ENCODE assay signal across 8 cellular contexts in genomic region chr17:42180922-42181850, GRCh38. TPM values are rescaled to one million over a fixed set of nuclear protein-coding genes. Genes with fewer than 3 reads are reported as not detected.
DNase-seq lines count a peak whose midpoint lies in the region; ATAC-seq, FAIRE-seq and TF ChIP-seq lines count a peak whose summit lies in the region.

Gene KCNH4, minus strand, starts transcription at chr17:42181142. Its CDS starts 197 bp downstream, at chr17:42180945.

- peak; percentile 65 to 70 for ATAC-seq in activated T-cell treated with anti-CD3 and anti-CD28 coated beads, Interleukin-2, amount 50 U/mL, for 72 hours (replicated peaks in 1 of 2)
- ATAC-seq in natural killer cell = peak; percentile 73 to 84 (median 78)
- ATAC-seq in stimulated activated effector memory CD8-positive, alpha-beta T cell treated with anti-CD3 and anti-CD28 coated beads, Interleukin-12 subunit alpha, Interleukin-12 subunit beta, amount 100 ng/mL, for 72 hours = peak; percentile 69
- ATAC-seq in GM18517 (IDR thresholded peaks at IDR 0.05; ENCODE audit: unreplicated experiment) = no peak

- peaks cover 58% of the 10 kb centered on the region for H3K4me1 Mint-ChIP-seq in activated T-cell treated with anti-CD3 and anti-CD28 coated beads, Interleukin-2, amount 50 U/mL, for 72 hours (ENCODE audit: low read depth)
- H3K4me1 Mint-ChIP-seq in natural killer cell = peaks cover 30 to 40% of the 10 kb centered on the region in 2 donors
- H3K4me1 Mint-ChIP-seq in stimulated activated effector memory CD8-positive, alpha-beta T cell treated with anti-CD3 and anti-CD28 coated beads, Interleukin-12 subunit alpha, Interleukin-12 subunit beta, amount 100 ng/mL, for 72 hours = peaks cover 63% of the 10 kb centered on the region

- H3K36me3 ChIP-seq in HUES48 (ENCODE audit: control insufficient read depth, insufficient read depth, low read length) (no peaks in the 10 kb centered on the region), OCI-LY1 (ENCODE audit: insufficient read depth, low read length) (no peaks in the 10 kb centered on the region), fibroblast of lung (ENCODE audit: control insufficient read depth, insufficient read depth, low read length) (no peaks in the 10 kb centered on the region)

- DNase-seq in GM12892 (ENCODE audit: insufficient read length) (peak; percentile 95), fibroblast of lung (ENCODE audit: low read depth in 2 of 2) (peak; percentile 41 to 70), natural killer cell (peak; percentile 78)
- peak; percentile 89 to 92 for DNase-seq in activated T-cell treated with anti-CD3 and anti-CD28 coated beads, Interleukin-2, amount 50 U/mL, for 72 hours
- DNase-seq in stimulated activated effector memory CD8-positive, alpha-beta T cell treated with anti-CD3 and anti-CD28 coated beads, Interleukin-12 subunit alpha, Interleukin-12 subunit beta, amount 100 ng/mL, for 72 hours (ENCODE audit: low spot score in 2 of 2) = peak; percentile 79 to 94

- peak within 1 kb of the TSS; percentile 65 to 73 for H3K4me3 Mint-ChIP-seq in activated T-cell treated with anti-CD3 and anti-CD28 coated beads, Interleukin-2, amount 50 U/mL, for 72 hours
- H3K4me3 Mint-ChIP-seq in natural killer cell = peak within 1 kb of the TSS; percentile 64
- H3K4me3 Mint-ChIP-seq in stimulated activated effector memory CD8-positive, alpha-beta T cell treated with anti-CD3 and anti-CD28 coated beads, Interleukin-12 subunit alpha, Interleukin-12 subunit beta, amount 100 ng/mL, for 72 hours = peak within 1 kb of the TSS; percentile 86

- H4K20me1 ChIP-seq in OCI-LY1 (ENCODE audit: insufficient read depth, low read length) (no peaks in the 10 kb centered on the region), fibroblast of lung (ENCODE audit: control insufficient read depth, extremely low read depth, insufficient read depth, low read length) (no peaks in the 10 kb centered on the region)

- no peak within 1 kb of the TSS for H3K9ac ChIP-seq in HUES48 (ENCODE audit: low read depth, low read length)
- peak within 1 kb of the TSS; percentile 26; the same call in 1 of the 2 replicates for H3K9ac ChIP-seq in OCI-LY1 (ENCODE audit: low read length)
- H3K9ac ChIP-seq in fibroblast of lung (ENCODE audit: insufficient read depth, low read length) = no peak within 1 kb of the TSS

- no peak within 1 kb of the TSS for H3K27ac Mint-ChIP-seq in activated T-cell treated with anti-CD3 and anti-CD28 coated beads, Interleukin-2, amount 50 U/mL, for 72 hours
- H3K27ac Mint-ChIP-seq in natural killer cell = no peak within 1 kb of the TSS
- no peak within 1 kb of the TSS for H3K27ac Mint-ChIP-seq in stimulated activated effector memory CD8-positive, alpha-beta T cell treated with anti-CD3 and anti-CD28 coated beads, Interleukin-12 subunit alpha, Interleukin-12 subunit beta, amount 100 ng/mL, for 72 hours

- H3K27me3 ChIP-seq in HUES48 (ENCODE audit: control insufficient read depth, insufficient read depth, low read length) = peaks cover 64% of the 10 kb centered on the region
- no peaks in the 10 kb centered on the region for H3K27me3 ChIP-seq in OCI-LY1 (ENCODE audit: insufficient read depth, low read length)
- H3K27me3 ChIP-seq in fibroblast of lung (ENCODE audit: control insufficient read depth, insufficient read depth, low read length) = peaks cover 25% of the 10 kb centered on the region

- H2AFZ ChIP-seq in OCI-LY1 (ENCODE audit: low read length) (no peak within 1 kb of the TSS), fibroblast of lung (ENCODE audit: low read length) (no peak within 1 kb of the TSS)

- no peaks in the 10 kb centered on the region for H3K9me3 Mint-ChIP-seq in activated T-cell treated with anti-CD3 and anti-CD28 coated beads, Interleukin-2, amount 50 U/mL, for 72 hours
- H3K9me3 Mint-ChIP-seq in natural killer cell = no peaks in the 10 kb centered on the region
- no peaks in the 10 kb centered on the region for H3K9me3 Mint-ChIP-seq in stimulated activated effector memory CD8-positive, alpha-beta T cell treated with anti-CD3 and anti-CD28 coated beads, Interleukin-12 subunit alpha, Interleukin-12 subunit beta, amount 100 ng/mL, for 72 hours

- H3K4me3 ChIP-seq in HUES48 (ENCODE audit: low read depth, low read length) (peak within 1 kb of the TSS; percentile 65), OCI-LY1 (ENCODE audit: low read depth, low read length, poor library complexity, severe bottlenecking) (peak within 1 kb of the TSS; percentile 59), fibroblast of lung (replicated peaks in 1 of 4; ENCODE audit: control extremely low read depth in 1 of 4, insufficient read depth in 1 of 4, low read depth in 3 of 4, low read length in 4 of 4) (peak within 1 kb of the TSS in 1 of 4 experiments; percentile 37)

- TF ChIP-seq CTCF in OCI-LY1 (IDR thresholded peaks at IDR 0.05; ENCODE audit: low read length) = peak; percentile 84
- TF ChIP-seq CTCF in fibroblast of lung (conservative IDR thresholded peaks at IDR 0.05 in 1 of 2, IDR thresholded peaks at IDR 0.05 in 1 of 2; ENCODE audit: low read depth in 1 of 2, low read length in 2 of 2) = peak; percentile 45 to 48
- TF ChIP-seq CTCF in natural killer cell (IDR thresholded peaks at IDR 0.05) = peak; percentile 25

- H3K4me2 ChIP-seq in OCI-LY1 (ENCODE audit: low read length) = peak within 1 kb of the TSS; percentile 83
- peak within 1 kb of the TSS; percentile 59 for H3K4me2 ChIP-seq in fibroblast of lung (ENCODE audit: extremely low read depth, insufficient read depth, low read length)

- intact Hi-C loops in natural killer cell (cut with micrococcal nuclease) = loop anchor here (2.0 to 5.0 kb wide), 2 partner anchors 26 to 106 kb away; partner anchors contain the start of genes RAB5C and STAT5A

- no peaks in the 10 kb centered on the region for H3K9me2 ChIP-seq in OCI-LY1 (ENCODE audit: low read depth, low read length)

- no peaks in the 10 kb centered on the region for H3K79me2 ChIP-seq in OCI-LY1 (ENCODE audit: insufficient read depth, low read length)
- no peaks in the 10 kb centered on the region for H3K79me2 ChIP-seq in fibroblast of lung (ENCODE audit: control insufficient read depth, insufficient read depth, low read length)

- no peaks in the 10 kb centered on the region for H3K36me3 Mint-ChIP-seq in activated T-cell treated with anti-CD3 and anti-CD28 coated beads, Interleukin-2, amount 50 U/mL, for 72 hours (ENCODE audit: insufficient read depth in 2 of 2)
- H3K36me3 Mint-ChIP-seq in natural killer cell = no peaks in the 10 kb centered on the region
- no peaks in the 10 kb centered on the region for H3K36me3 Mint-ChIP-seq in stimulated activated effector memory CD8-positive, alpha-beta T cell treated with anti-CD3 and anti-CD28 coated beads, Interleukin-12 subunit alpha, Interleukin-12 subunit beta, amount 100 ng/mL, for 72 hours

- H3K27ac ChIP-seq in HUES48 (ENCODE audit: low read depth, low read length) (no peak within 1 kb of the TSS), OCI-LY1 (ENCODE audit: low read depth, low read length, poor library complexity, severe bottlenecking) (no peak within 1 kb of the TSS), fibroblast of lung (ENCODE audit: insufficient read depth, low read length) (no peak within 1 kb of the TSS)

- H3K9me3 ChIP-seq in HUES48 (ENCODE audit: control insufficient read depth, insufficient read depth, low read length) (no peaks in the 10 kb centered on the region), OCI-LY1 (ENCODE audit: low read length) (no peaks in the 10 kb centered on the region), fibroblast of lung (ENCODE audit: control insufficient read depth, insufficient read depth, low read depth, low read length) (no peaks in the 10 kb centered on the region)

- peak; percentile 99 for FAIRE-seq in GM12892 (lab: Jason Lieb, UNC)

- H3K27me3 Mint-ChIP-seq in activated T-cell treated with anti-CD3 and anti-CD28 coated beads, Interleukin-2, amount 50 U/mL, for 72 hours (ENCODE audit: low read depth) = peaks cover 27% of the 10 kb centered on the region
- peaks cover 0 to 16% of the 10 kb centered on the region in 2 donors for H3K27me3 Mint-ChIP-seq in natural killer cell (ENCODE audit: low read depth in 2 of 2)

- TF ChIP-seq POLR2A in GM12892 (IDR thresholded peaks at IDR 0.05; ENCODE audit: low read depth, low read length) = no peak

- H3K4me1 ChIP-seq in HUES48 (ENCODE audit: control insufficient read depth, insufficient read depth, low read length) = peaks cover 2% of the 10 kb centered on the region; the same call in 1 of the 2 replicates
- H3K4me1 ChIP-seq in OCI-LY1 (ENCODE audit: insufficient read depth, low read length, severe bottlenecking) = peaks cover 36% of the 10 kb centered on the region
- peaks cover 7% of the 10 kb centered on the region for H3K4me1 ChIP-seq in fibroblast of lung (ENCODE audit: control insufficient read depth, extremely low read depth, insufficient read depth, low read length)

- H3F3A ChIP-seq in OCI-LY1 (ENCODE audit: insufficient read depth, low read length) = no peaks in the 10 kb centered on the region

RNA-seq across cellular contexts. Expression of gene KCNH4, which starts in this region (rescaled TPM):
- 0.59 TPM for polyA plus RNA-seq in GM12892 (2012; ENCODE audit: missing spikeins)
- under 1 TPM; 0.26 to 0.39 TPM for total RNA-seq in activated T-cell treated with anti-CD3 and anti-CD28 coated beads, Interleukin-2, amount 50 U/mL, for 72 hours
- total RNA-seq in fibroblast of lung (not detected in 2 replicates), natural killer cell (under 1 TPM; 0.12 to 0.27 (median 0.20) TPM)
- 0.01 and 0.03 TPM in 2 replicates for polyA plus RNA-seq in fibroblast of lung
- polyA plus RNA-seq in fibroblast of lung (2012) = not detected in 2 replicates
- not detected in 2 replicates for polyA minus RNA-seq in fibroblast of lung (ENCODE audit: low replicate concordance)

Comparison
In these comparisons a context has a peak if more than half of its experiments do, and no peak if none do; other contexts are left out.
1. Peak in DNase-seq and ATAC-seq in activated T-cell treated with anti-CD3 and anti-CD28 coated beads, Interleukin-2, amount 50 U/mL, for 72 hours; RNA of the gene not detected or under 1 TPM.
2. Peak in DNase-seq and H3K4me2 ChIP-seq in fibroblast of lung; RNA of the gene not detected or under 1 TPM.
3. Peak in DNase-seq and ATAC-seq in natural killer cell; RNA of the gene not detected or under 1 TPM.
4. CTCF ChIP-seq: peak in every context shown above with its lines; median percentile 84 in OCI-LY1; 46 in fibroblast of lung; 25 in natural killer cell.